In genomic region chr11:3995949-3996554, GRCh38 we compare ENCODE assay signal across 15 cellular contexts.
DNase-seq lines count a peak whose midpoint lies in the region; ATAC-seq, FAIRE-seq and TF ChIP-seq lines count a peak whose summit lies in the region.
"Had no signal": no experiment of that assay in that cellular context is flagged by ENCODE, and none has a peak within 500 bp of the region (broad histone marks: within the 10 kb centered on the region; RNA-seq: fewer than 3 reads in every experiment).

No MANE protein-coding gene starts in this region.

- no peaks in the 10 kb centered on the region for H4K20me1 ChIP-seq in endothelial cell of umbilical vein (replicated peaks; ENCODE audit: control insufficient read depth, extremely low read depth, insufficient read depth, low read length)

- peak overlapping the region; percentile 23 for H2AFZ ChIP-seq in endothelial cell of umbilical vein (ENCODE audit: low read depth, low read length)

- dilution Hi-C loops in endothelial cell of umbilical vein (cut with MboI; ENCODE audit: extremely low pct_ligation_motif_present, low sequenced_read_pairs) = no loop called here

- peak overlapping the region; percentile 58 for H3K9ac ChIP-seq in endothelial cell of umbilical vein (replicated peaks; ENCODE audit: extremely low read depth, insufficient read depth, low read length)

- 30 to 57% (median 38%) methylated on average over 4 of the region's 4 CpGs for WGBS in psoas muscle, 3 donors

- H3K36me3 ChIP-seq in endothelial cell of umbilical vein (ENCODE audit: control insufficient read depth in 2 of 2, extremely low read depth in 1 of 2, insufficient read depth in 2 of 2, low read length in 2 of 2) (no peaks in the 10 kb centered on the region), psoas muscle (ENCODE audit: insufficient read depth in 1 of 2, low read depth in 1 of 2) (no peaks in the 10 kb centered on the region)
- H3K36me3 ChIP-seq: ovary had no signal

- ATAC-seq in psoas muscle = peak; percentile 32 to 69 (median 59)
- no peak for ATAC-seq in HG02870 (IDR thresholded peaks at IDR 0.05; ENCODE audit: unreplicated experiment)
- no peak for ATAC-seq in GM18870 (IDR thresholded peaks at IDR 0.05; ENCODE audit: unreplicated experiment)
- ATAC-seq: stimulated activated naive CD8-positive, alpha-beta T cell treated with anti-CD3 and anti-CD28 coated beads, Interleukin-15, Interleukin-2, amounts not matched to agents 100 U/mL and 50 U/mL, for 24 hours had no signal

- no TSS peak for BruUV-seq in endothelial cell of umbilical vein (replicated peaks; lab: Mats Ljungman, UMichigan)

- H3K9me1 ChIP-seq in endothelial cell of umbilical vein (replicated peaks; ENCODE audit: control insufficient read depth, extremely low read depth, insufficient read depth, low read length) = no peaks in the 10 kb centered on the region

- no peak for TF ChIP-seq POLR2A in endothelial cell of umbilical vein (IDR thresholded peaks at IDR 0.05; ENCODE audit: low read depth, low read length)

- no peaks in the 10 kb centered on the region for H3K9me3 ChIP-seq in endothelial cell of umbilical vein (replicated peaks; ENCODE audit: control insufficient read depth, insufficient read depth, low read length)
- peaks cover 8% of the 10 kb centered on the region for H3K9me3 ChIP-seq in psoas muscle
- H3K9me3 ChIP-seq: ovary had no signal

- H3K4me3 ChIP-seq in endothelial cell of umbilical vein (replicated peaks in 1 of 3; ENCODE audit: insufficient read depth in 1 of 3, low read depth in 1 of 3, low read length in 3 of 3) (no peak overlapping the region), psoas muscle (no peak overlapping the region)
- H3K4me3 ChIP-seq: ovary had no signal

- TF ChIP-seq CTCF in endothelial cell of umbilical vein (IDR thresholded peaks at IDR 0.05; ENCODE audit: extremely low read depth in 1 of 2, insufficient read depth in 1 of 2, low read depth in 1 of 2, low read length in 2 of 2) = no peak
- TF ChIP-seq CTCF in psoas muscle (IDR thresholded peaks at IDR 0.05) = no peak

- H3K4me1 ChIP-seq in endothelial cell of umbilical vein (ENCODE audit: control insufficient read depth, extremely low read depth, insufficient read depth, low read length) = peaks cover 16% of the 10 kb centered on the region
- peaks cover 32% of the 10 kb centered on the region for H3K4me1 ChIP-seq in psoas muscle

- intact Hi-C loops in endothelial cell of umbilical vein (cut with micrococcal nuclease) = loop anchor here (1.0 to 5.0 kb wide), 3 partner anchors 29 to 129 kb away; no protein-coding TSS in a partner anchor
- intact Hi-C loops in psoas muscle (cut with DNase I) = loop anchor here in 1 of 2 donors (5.0 kb wide), 1 partner anchor 46 kb away; no protein-coding TSS in a partner anchor

- peak; percentile 80 for FAIRE-seq in endothelial cell of umbilical vein (lab: Jason Lieb, UNC)
- FAIRE-seq: keratinocyte had no signal

- peak overlapping the region; percentile 65 for H3K4me2 ChIP-seq in endothelial cell of umbilical vein (ENCODE audit: insufficient read depth, low read length)

- no peaks in the 10 kb centered on the region for H3K27me3 ChIP-seq in endothelial cell of umbilical vein (ENCODE audit: control insufficient read depth in 2 of 2, insufficient read depth in 2 of 2, low read length in 2 of 2)
- H3K27me3 ChIP-seq in psoas muscle (ENCODE audit: insufficient read depth in 3 of 3, low read length in 2 of 3) = no peaks in the 10 kb centered on the region
- H3K27me3 ChIP-seq: ovary had no signal

- CTCF ChIA-PET in endothelial cell of umbilical vein (lab: Charles Lee) = interaction anchor here (0.6 to 2.8 kb wide), 16 partner anchors 11 to 155 kb away, joined by 3 to 14 read pairs (median 4); partner anchors contain the start of gene STIM1

- peak overlapping the region; percentile 68 for H3K27ac ChIP-seq in endothelial cell of umbilical vein (ENCODE audit: insufficient read depth, low read depth, low read length)
- peak overlapping the region; percentile 37 for H3K27ac ChIP-seq in psoas muscle
- H3K27ac ChIP-seq: ovary had no signal

- POLR2A ChIA-PET in endothelial cell of umbilical vein (lab: Charles Lee) = interaction anchor here (1.5 kb wide), 1 partner anchor 30 kb away, joined by 5 read pairs; no protein-coding TSS in a partner anchor

- no peaks in the 10 kb centered on the region for H3K79me2 ChIP-seq in endothelial cell of umbilical vein (ENCODE audit: control insufficient read depth, insufficient read depth, low read length)

- DNase-seq in ELR (ENCODE audit: low read depth) (peak; percentile 77), OCI-M1 (lab: John Stamatoyannopoulos, UW) (peak; percentile 64), endothelial cell of umbilical vein (ENCODE audit: low read depth, low spot score) (peak; percentile 82), psoas muscle (no peak), NCI-H1436 (lab: John Stamatoyannopoulos, UW) (no peak), AML-193 (lab: John Stamatoyannopoulos, UW) (no peak)
- DNase-seq: activated CD4-positive, CD25-positive, alpha-beta regulatory T cell treated with anti-CD3 and anti-CD28 coated beads, Interleukin-2, amount 50 U/mL, for 72 hours; NCI-H1092; ovary; RPMI8226; stimulated activated CD4-positive, alpha-beta T cell treated with anti-CD3 and anti-CD28 coated beads, Interleukin-2, amount 100 ng/mL, for 24 hours; stimulated activated naive CD8-positive, alpha-beta T cell treated with anti-CD3 and anti-CD28 coated beads, Interleukin-15, Interleukin-2, amounts not matched to agents 100 U/mL and 50 U/mL, for 24 hours had no signal

TF ChIP-seq in endothelial cell of umbilical vein, 7 proteins besides CTCF, POLR2A, EP300 and RAD21:
- TF ChIP-seq MAX (IDR thresholded peaks at IDR 0.05; ENCODE audit: insufficient read depth, insufficient read length) = no peak
- TF ChIP-seq JUN (IDR thresholded peaks at IDR 0.05; ENCODE audit: borderline replicate concordance, insufficient read depth, insufficient read length, low read depth) = peak; percentile 88
- no peak for TF ChIP-seq EZH2 (IDR thresholded peaks at IDR 0.05; ENCODE audit: borderline replicate concordance, low read depth, low read length, severe bottlenecking)
- no peak for TF ChIP-seq MYC (IDR thresholded peaks at IDR 0.05; ENCODE audit: low read depth, low read length)
- TF ChIP-seq FOS (IDR thresholded peaks at IDR 0.05; ENCODE audit: borderline replicate concordance, insufficient read depth, low read length) = peak; percentile 83
- peak; percentile 96 for TF ChIP-seq GATA2 (IDR thresholded peaks at IDR 0.05; ENCODE audit: insufficient read depth, insufficient read length, low read depth, low read length)
- TF ChIP-seq POLR2AphosphoS5 (IDR thresholded peaks at IDR 0.05; ENCODE audit: insufficient read depth, low read depth, low read length) = no peak

Comparison
In these comparisons a context has a peak if more than half of its experiments do, and no peak if none do; other contexts are left out.
1. DNase-seq: peak in ELR (single experiment), OCI-M1 (single experiment) and endothelial cell of umbilical vein (single experiment); none in psoas muscle (0 of 2), NCI-H1436 (single experiment) and AML-193 (0 of 2).
2. ATAC-seq: peak in psoas muscle (4 of 4); none in HG02870 (single experiment) and GM18870 (single experiment).